Comparison of ENCODE assay signal across 8 cellular contexts in genomic region chr12:125773033-125773432, GRCh38.
DNase-seq lines count a peak whose midpoint lies in the region; ATAC-seq lines count a peak whose summit lies in the region.

No MANE protein-coding gene starts in this region.

- ATAC-seq in GM18858 (IDR thresholded peaks at IDR 0.05; ENCODE audit: unreplicated experiment) (peak; percentile 58), HG03139 (IDR thresholded peaks at IDR 0.05; ENCODE audit: unreplicated experiment) (no peak)

- DNase-seq in NCI-H1417 (lab: John Stamatoyannopoulos, UW) = peak; percentile 2 to 59 (median 35)
- DNase-seq in NCI-H1417 treated with DMSO at 0.1 percent for 48 hours (lab: John Stamatoyannopoulos, UW) = no peak
- DNase-seq in HT1080 (ENCODE audit: low read depth) = peak; percentile 59
- peak; percentile 12 to 18 for DNase-seq in activated CD4-positive, alpha-beta T cell treated with anti-CD3 and anti-CD28 coated beads, Interleukin-2, amount 50 U/mL, for 48 hours
- DNase-seq in stimulated activated CD8-positive, alpha-beta memory T cell treated with anti-CD3 and anti-CD28 coated beads, Interleukin-15, amount 100 ng/mL, for 48 hours (ENCODE audit: low read depth in 2 of 2) = peak; percentile 4 to 14
- DNase-seq in NCI-H1092 treated with DMSO at 0.1 percent for 48 hours (lab: John Stamatoyannopoulos, UW) = no peak

Comparison
In these comparisons a context has a peak if more than half of its experiments do, and no peak if none do; other contexts are left out.
1. DNase-seq: peak in NCI-H1417 (3 of 3), HT1080 (single experiment), activated CD4-positive, alpha-beta T cell treated with anti-CD3 and anti-CD28 coated beads, Interleukin-2, amount 50 U/mL, for 48 hours (2 of 2) and stimulated activated CD8-positive, alpha-beta memory T cell treated with anti-CD3 and anti-CD28 coated beads, Interleukin-15, amount 100 ng/mL, for 48 hours (2 of 2); none in NCI-H1417 treated with DMSO at 0.1 percent for 48 hours (single experiment) and NCI-H1092 treated with DMSO at 0.1 percent for 48 hours (single experiment).